Comparison of ENCODE assay signal across 13 cellular contexts in the genomic region with DNA sequence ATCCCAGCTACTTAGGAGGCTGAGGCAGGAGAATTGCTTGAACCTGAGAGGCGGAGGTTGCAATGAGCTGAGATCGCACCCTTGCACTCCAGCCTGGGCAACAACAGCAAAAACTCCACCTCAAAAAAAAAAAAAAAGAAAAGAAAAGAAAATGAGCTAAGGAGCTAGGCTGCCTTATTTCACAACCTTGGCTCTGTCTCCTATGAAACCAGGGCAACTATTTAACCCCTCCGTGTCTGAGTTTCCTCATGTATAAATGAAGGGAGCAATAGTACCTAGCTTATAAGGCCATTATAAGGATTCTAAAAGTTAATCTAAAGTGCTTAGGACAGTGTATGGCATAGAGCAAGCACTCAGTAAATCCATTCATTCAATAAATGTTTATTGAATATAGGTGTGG. TPM values are rescaled to one million over a fixed set of nuclear protein-coding genes. Genes with fewer than 3 reads are reported as not detected.
"Had no signal": no experiment of that assay in that cellular context is flagged by ENCODE, and none has a peak within 500 bp of the region (broad histone marks: within the 10 kb centered on the region; RNA-seq: fewer than 3 reads in every experiment).

No MANE protein-coding gene starts in this region.

RNA-seq across cellular contexts. Expression of gene AVPR1B, which starts 52.6 kb away (rescaled TPM):
- total RNA-seq: activated CD8-positive, alpha-beta T cell treated with anti-CD3 and anti-CD28 coated beads, Interleukin-2, amount 10 ng/mL, durations not matched to agents 7 days and 5 days; activated T-helper 1 cell treated with anti-CD3 and anti-CD28 coated beads, Interleukin-12 subunit alpha, Interleukin-12 subunit beta, Interleukin-2, Interleukin-4 antibody, amounts not matched to agents 30 ng/mL and 10 ng/mL and 1 ng/mL, durations not matched to agents 14 hours and 24 hours and 36 hours; ascending aorta; foreskin keratinocyte; glomerular endothelial cell; kidney epithelial cell; left lobe of liver; lung microvascular endothelial cell; mesothelial cell of epicardium; naive thymus-derived CD8-positive, alpha-beta T cell; omental fat pad; testis; vagina had no signal
- polyA plus RNA-seq: foreskin keratinocyte; naive thymus-derived CD8-positive, alpha-beta T cell had no signal
